19 cellular contexts compared by ENCODE assay signal in the genomic region with DNA sequence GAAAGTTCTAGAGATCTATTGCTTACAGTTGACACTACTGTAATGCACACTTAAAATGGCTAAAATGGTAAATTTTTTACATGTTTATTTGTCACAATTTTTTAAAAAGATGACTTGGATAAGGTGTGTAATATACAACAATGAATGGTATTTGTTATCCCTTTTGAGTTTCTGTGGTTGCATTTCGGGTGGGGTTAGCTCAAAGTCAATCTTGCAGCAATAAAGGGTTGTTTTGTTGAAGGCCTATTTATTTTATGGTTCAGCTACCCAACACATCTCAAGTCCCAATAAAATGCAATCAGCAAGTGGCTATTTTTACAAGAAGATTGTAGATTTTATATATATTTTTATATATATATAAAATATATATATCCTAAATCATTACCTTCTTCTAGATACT. TPM values are rescaled to one million over a fixed set of nuclear protein-coding genes. Genes with fewer than 3 reads are reported as not detected.
A peak's percentile ranks its signal among the peaks of the same experiment; 100 is the strongest.
DNase-seq lines count a peak whose midpoint lies in the region; ATAC-seq and TF ChIP-seq lines count a peak whose summit lies in the region.
"Had no signal": no experiment of that assay in that cellular context is flagged by ENCODE, and none has a peak within 500 bp of the region (broad histone marks: within the 10 kb centered on the region; RNA-seq: fewer than 3 reads in every experiment).

No MANE protein-coding gene starts in this region.

- H3K4me1 ChIP-seq in SJSA1 (replicated peaks) (peaks cover 14% of the 10 kb centered on the region; the same call in 1 of the 2 replicates), mucosa of descending colon (ENCODE audit: low read depth) (peaks cover 4% of the 10 kb centered on the region)
- H3K4me1 ChIP-seq: BLaER1 had no signal

- DNase-seq in NCI-H748 (lab: John Stamatoyannopoulos, UW; ENCODE audit: unreplicated experiment) (peak; percentile 32), NCI-H748 treated with DMSO at 0.1 percent for 48 hours (lab: John Stamatoyannopoulos, UW) (no peak), SJSA1 (ENCODE audit: low read depth in 1 of 2, low spot score in 2 of 2) (no peak), mucosa of descending colon (peak in 1 of 3 donors; percentile 10), lower leg skin (ENCODE audit: low spot score in 2 of 2) (no peak), mesothelial cell of epicardium (ENCODE audit: low spot score in 2 of 2, unreplicated experiment in 2 of 2) (no peak)
- DNase-seq: CD4-positive, CD25-positive, alpha-beta regulatory T cell; CD8-positive, alpha-beta T cell; DMS 273 treated with DMSO at 0.1 percent for 48 hours; DMS79; GDM1; H9 had no signal

- intact Hi-C loops in mucosa of descending colon (cut with DNase I, micrococcal nuclease): no loop called here
- intact Hi-C loops in lower leg skin (cut with DNase I; ENCODE audit: low total_unique reads): no loop called here

- no peak for TF ChIP-seq POLR2A in lower leg skin (IDR thresholded peaks at IDR 0.05)

- TF ChIP-seq CTCF in mucosa of descending colon (IDR thresholded peaks at IDR 0.05) (no peak), lower leg skin (IDR thresholded peaks at IDR 0.05) (no peak), mesothelial cell of epicardium (IDR thresholded peaks at IDR 0.05; ENCODE audit: unreplicated experiment) (no peak)

- no peaks in the 10 kb centered on the region for H3K9me3 Mint-ChIP-seq in mesothelial cell of epicardium

- 83 to 86% methylated on average over 1 of the region's 1 CpG for WGBS in lower leg skin, 2 donors

- H3K9me3 ChIP-seq in SJSA1 (replicated peaks): no peaks in the 10 kb centered on the region; the same call in 1 of the 2 replicates
- H3K9me3 ChIP-seq in mucosa of descending colon: peaks cover 4% of the 10 kb centered on the region

- H3K4me1 Mint-ChIP-seq in mesothelial cell of epicardium: peaks cover 2% of the 10 kb centered on the region
- H3K4me1 Mint-ChIP-seq: B cell; CD4-positive, CD25-positive, alpha-beta regulatory T cell; GM23338; H9 had no signal

- no peak overlapping the region for H3K4me3 Mint-ChIP-seq in mesothelial cell of epicardium
- H3K4me3 Mint-ChIP-seq: B cell; CD8-positive, alpha-beta T cell; GM23338; H9 had no signal

- H3K36me3 ChIP-seq in SJSA1 (no peaks in the 10 kb centered on the region), mucosa of descending colon (ENCODE audit: low read depth) (no peaks in the 10 kb centered on the region)
- H3K36me3 ChIP-seq: BLaER1 had no signal

- no peaks in the 10 kb centered on the region for H3K27me3 Mint-ChIP-seq in mesothelial cell of epicardium (ENCODE audit: low read depth)
- H3K27me3 Mint-ChIP-seq: B cell; CD4-positive, CD25-positive, alpha-beta regulatory T cell had no signal

- H3K4me3 ChIP-seq in SJSA1 (no peak overlapping the region), mucosa of descending colon (no peak overlapping the region), lower leg skin (ENCODE audit: low read depth, poor library complexity, severe bottlenecking) (no peak overlapping the region)
- H3K4me3 ChIP-seq: BLaER1, GM12878, GM23338 had no signal

- H3K27ac Mint-ChIP-seq in mesothelial cell of epicardium: no peak overlapping the region
- H3K27ac Mint-ChIP-seq: B cell; CD4-positive, CD25-positive, alpha-beta regulatory T cell; CD8-positive, alpha-beta T cell; GM23338; H9 had no signal

- ATAC-seq in mucosa of descending colon: peak; percentile 59
- ATAC-seq: CD8-positive, alpha-beta T cell; GM12878; GM23338; HCT116 had no signal

- H3K27ac ChIP-seq in SJSA1: peak overlapping the region; percentile 32; the same call in 1 of the 2 replicates
- H3K27ac ChIP-seq: 22Rv1, BLaER1, C4-2B had no signal

- H3K27me3 ChIP-seq in SJSA1 (replicated peaks): no peaks in the 10 kb centered on the region
- H3K27me3 ChIP-seq: BLaER1 had no signal

- no peaks in the 10 kb centered on the region for H3K36me3 Mint-ChIP-seq in mesothelial cell of epicardium
- H3K36me3 Mint-ChIP-seq: CD8-positive, alpha-beta T cell had no signal

RNA-seq across cellular contexts. Expression of a gene that starts 22.1 kb away (rescaled TPM):
- total RNA-seq in SJSA1 (2014; rRNA removed; shearing (Covaris generic)): 25.9 and 32.0 TPM in 2 replicates
- total RNA-seq in mucosa of descending colon (10 to 100 TPM; 12.2 to 21.5 (median 13.7) TPM), lower leg skin (1 to 10 TPM; 5.8 to 8.2 (median 7.4) TPM), mesothelial cell of epicardium (36.7 to 37.6 TPM (median 36.9 TPM) in 3 replicates)
